8 cellular contexts compared by ENCODE assay signal in genomic region chr3:51671090-51672082, GRCh38. TPM values are rescaled to one million over a fixed set of nuclear protein-coding genes. Genes with fewer than 3 reads are reported as not detected.
DNase-seq lines count a peak whose midpoint lies in the region; ATAC-seq and TF ChIP-seq lines count a peak whose summit lies in the region.

Gene TEX264, plus strand, starts transcription at chr3:51671252. Its CDS starts 3,053 bp downstream, at chr3:51674305.

- ATAC-seq in GM19035 (IDR thresholded peaks at IDR 0.05; ENCODE audit: unreplicated experiment) (peak; percentile 73), HG03280 (IDR thresholded peaks at IDR 0.05; ENCODE audit: unreplicated experiment) (peak; percentile 80), lung (ENCODE audit: insufficient read depth, low FRiP score) (peak; percentile 95)
- ATAC-seq in activated CD8-positive, alpha-beta T cell treated with anti-CD3 and anti-CD28 coated beads, Interleukin-2, amount 10 ng/mL, durations not matched to agents 7 days and 5 days, result peak; percentile 80

- POLR2A ChIA-PET in activated CD8-positive, alpha-beta T cell treated with anti-CD3 and anti-CD28 coated beads, Interleukin-2, amount 10 ng/mL, durations not matched to agents 7 days and 5 days (lab: Charles Lee), result interaction anchor here (0.6 to 3.8 kb wide), 8 partner anchors 10 to 721 kb away, joined by 3 to 33 read pairs (median 6); partner anchors contain the start of gene DCAF1

- no peaks in the 10 kb centered on the region for H3K27me3 Mint-ChIP-seq in activated CD8-positive, alpha-beta T cell treated with anti-CD3 and anti-CD28 coated beads, Interleukin-2, amount 10 ng/mL, durations not matched to agents 7 days and 5 days (ENCODE audit: low read depth)

- H3K36me3 Mint-ChIP-seq in activated CD8-positive, alpha-beta T cell treated with anti-CD3 and anti-CD28 coated beads, Interleukin-2, amount 10 ng/mL, durations not matched to agents 7 days and 5 days (ENCODE audit: low read depth), result peaks cover 42% of the 10 kb centered on the region

- peaks cover 33% of the 10 kb centered on the region for H4K20me1 ChIP-seq in BLaER1

- H3K9ac ChIP-seq in BLaER1, result peak within 1 kb of the TSS; percentile 89

- H3K27ac Mint-ChIP-seq in activated CD8-positive, alpha-beta T cell treated with anti-CD3 and anti-CD28 coated beads, Interleukin-2, amount 10 ng/mL, durations not matched to agents 7 days and 5 days, result peak within 1 kb of the TSS; percentile 85

- TF ChIP-seq CTCF in lung (IDR thresholded peaks at IDR 0.05; ENCODE audit: control extremely low read depth, extremely low read depth), result no peak

- peak within 1 kb of the TSS; percentile 88 for H3K4me3 Mint-ChIP-seq in activated CD8-positive, alpha-beta T cell treated with anti-CD3 and anti-CD28 coated beads, Interleukin-2, amount 10 ng/mL, durations not matched to agents 7 days and 5 days

- H3K4me3 ChIP-seq in BLaER1 (peak within 1 kb of the TSS; percentile 91), lung (peak within 1 kb of the TSS; percentile 88)

- H3K4me2 ChIP-seq in BLaER1, result peak within 1 kb of the TSS; percentile 89

- H3K4me1 Mint-ChIP-seq in activated CD8-positive, alpha-beta T cell treated with anti-CD3 and anti-CD28 coated beads, Interleukin-2, amount 10 ng/mL, durations not matched to agents 7 days and 5 days (ENCODE audit: low read depth), result peaks cover 75% of the 10 kb centered on the region

- CTCF ChIA-PET in activated CD8-positive, alpha-beta T cell treated with anti-CD3 and anti-CD28 coated beads, Interleukin-2, amount 10 ng/mL, durations not matched to agents 7 days and 5 days (lab: Charles Lee), result interaction anchor here (1.2 to 11.0 kb wide), 12 partner anchors 10 to 282 kb away, joined by 4 to 238 read pairs (median 10); partner anchors contain the start of genes DCAF1 and RBM15B

- H3K4me1 ChIP-seq in BLaER1 (peaks cover 43% of the 10 kb centered on the region), lung (ENCODE audit: control insufficient read depth in 2 of 2, insufficient read depth in 2 of 2, low read length in 2 of 2) (peaks cover 0 to 16% of the 10 kb centered on the region in 2 donors)

- peak within 1 kb of the TSS; percentile 92 for H3K27ac ChIP-seq in BLaER1
- peak within 1 kb of the TSS; percentile 93 to 98 for H3K27ac ChIP-seq in lung (ENCODE audit: low read depth in 1 of 2, low read length in 1 of 2)

- H3K27me3 ChIP-seq in BLaER1 (no peaks in the 10 kb centered on the region), lung (ENCODE audit: control insufficient read depth, insufficient read depth) (no peaks in the 10 kb centered on the region)

- H3K36me3 ChIP-seq in BLaER1 (peaks cover 37% of the 10 kb centered on the region), lung (ENCODE audit: control insufficient read depth in 2 of 2, insufficient read depth in 2 of 2, low read length in 2 of 2) (peaks cover 0 to 3% of the 10 kb centered on the region in 2 donors)

- peak; percentile 54 for DNase-seq in NCI-H748 treated with DMSO at 0.1 percent for 48 hours (lab: John Stamatoyannopoulos, UW)
- peak; percentile 94 for DNase-seq in activated CD8-positive, alpha-beta T cell treated with anti-CD3 and anti-CD28 coated beads, Interleukin-2, amount 10 ng/mL, durations not matched to agents 7 days and 5 days
- DNase-seq in effector CD4-positive, alpha-beta T cell, result peak; percentile 93
- peak; percentile 88 for DNase-seq in lung (ENCODE audit: low spot score)
- peak; percentile 85 to 90 (median 86) for DNase-seq in stimulated activated CD4-positive, alpha-beta T cell treated with anti-CD3 and anti-CD28 coated beads, TNF-alpha, amount 100 ng/mL, for 4 hours (ENCODE audit: low read depth in 3 of 3)

- H3K9me3 Mint-ChIP-seq in activated CD8-positive, alpha-beta T cell treated with anti-CD3 and anti-CD28 coated beads, Interleukin-2, amount 10 ng/mL, durations not matched to agents 7 days and 5 days (ENCODE audit: insufficient read depth), result no peaks in the 10 kb centered on the region

- no peaks in the 10 kb centered on the region for H3K9me3 ChIP-seq in BLaER1
- H3K9me3 ChIP-seq in lung (ENCODE audit: control insufficient read depth in 2 of 2, insufficient read depth in 1 of 2, low read length in 1 of 2), result no peaks in the 10 kb centered on the region

- WGBS in lung, 2 donors, result 0 to 1% methylated on average over 96 to 99 of the region's 99 CpGs

RNA-seq across cellular contexts. Expression of gene TEX264, which starts in this region (rescaled TPM):
- 10 to 100 TPM; 62.6 to 65.0 TPM for total RNA-seq in activated CD8-positive, alpha-beta T cell treated with anti-CD3 and anti-CD28 coated beads, Interleukin-2, amount 10 ng/mL, durations not matched to agents 7 days and 5 days
- 10 to 100 TPM; 36.1 to 51.2 TPM for total RNA-seq in lung
- 100 to 1,000 TPM in 1 of 2 donors, 10 to 100 TPM in 1; 59.7 to 105 TPM for polyA plus RNA-seq in lung

Comparison
In these comparisons a context has a peak if more than half of its experiments do, and no peak if none do; other contexts are left out.
1. Peak in every context shown above with its lines: DNase-seq, ATAC-seq, H3K4me3 ChIP-seq and H3K27ac ChIP-seq.